ENCODE assay signal across 8 cellular contexts in the genomic region with DNA sequence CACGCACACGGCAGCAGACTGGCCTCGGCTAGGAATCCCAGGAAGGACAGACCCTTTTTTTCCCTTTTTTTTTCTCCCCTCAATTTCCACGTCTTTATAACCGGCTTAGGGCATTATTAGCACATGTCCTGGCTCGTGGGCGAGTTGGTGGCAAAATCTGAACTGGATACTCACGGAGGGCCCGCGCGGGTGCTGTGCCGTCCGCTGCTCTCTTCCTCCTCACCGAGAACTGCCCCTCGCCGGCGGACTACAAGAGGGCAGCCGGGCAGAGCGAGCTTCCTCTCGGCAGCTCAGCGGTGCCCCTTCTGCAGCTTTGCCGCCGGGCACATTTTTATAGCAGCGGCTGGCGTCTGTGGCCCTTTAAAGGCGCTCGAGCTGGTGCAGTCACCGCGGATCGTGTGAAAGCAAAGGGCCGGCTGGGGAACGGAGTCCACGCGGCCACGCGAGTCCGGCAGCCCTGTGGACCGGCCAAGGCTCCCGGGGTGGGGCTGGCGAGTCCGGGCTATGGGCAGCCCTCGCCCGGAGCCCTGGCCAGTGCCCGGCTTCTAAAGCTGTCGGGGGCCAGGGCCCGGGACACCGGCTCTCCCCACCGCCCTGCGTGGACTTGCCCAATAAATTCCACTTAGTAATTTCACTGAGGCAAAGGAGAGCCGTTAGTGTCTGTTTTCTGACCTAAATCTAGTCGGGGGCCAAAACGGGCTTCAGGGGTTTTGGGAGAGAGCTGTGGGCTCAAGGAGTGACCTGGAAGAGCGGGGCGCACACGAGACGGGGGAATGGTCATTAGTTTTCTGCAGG. TPM values are rescaled to one million over a fixed set of nuclear protein-coding genes. Genes with fewer than 3 reads are reported as not detected.
DNase-seq lines count a peak whose midpoint lies in the region; ATAC-seq and TF ChIP-seq lines count a peak whose summit lies in the region.

No MANE protein-coding gene starts in this region.

- TF ChIP-seq CTCF in OCI-LY3 (IDR thresholded peaks at IDR 0.05; ENCODE audit: low read depth, low read length) (no peak), osteoblast (IDR thresholded peaks at IDR 0.05; ENCODE audit: extremely low read depth, low read depth, low read length) (no peak)

- DNase-seq in COLO829 (ENCODE audit: low spot score) = peak; percentile 74
- peak; percentile 76 for DNase-seq in HuH-7 (ENCODE audit: low spot score)
- peak; percentile 1 for DNase-seq in amniotic stem cell (lab: John Stamatoyannopoulos, UW)
- DNase-seq in left cardiac atrium = peak; percentile 58
- DNase-seq in osteoblast (ENCODE audit: insufficient read length, low spot score, missing footprints) = peak; percentile 96
- DNase-seq in cerebellar nuclear complex (lab: John Stamatoyannopoulos, UW) = no peak

- H2AFZ ChIP-seq in OCI-LY3 (ENCODE audit: low read depth, low read length) (no peak overlapping the region), osteoblast (ENCODE audit: low read length) (peak overlapping the region; percentile 72)

- no peak overlapping the region for H3K27ac ChIP-seq in OCI-LY3 (ENCODE audit: low read length)
- no peak overlapping the region for H3K27ac ChIP-seq in osteoblast (ENCODE audit: low read depth, low read length)

- H3K9ac ChIP-seq in OCI-LY3 (ENCODE audit: low read length) = peak overlapping the region; percentile 3; the same call in 1 of the 2 replicates

- H3K36me3 ChIP-seq in OCI-LY3 (replicated peaks; ENCODE audit: low read depth, low read length) (no peaks in the 10 kb centered on the region), osteoblast (ENCODE audit: insufficient read depth, low read length) (no peaks in the 10 kb centered on the region)

- no peaks in the 10 kb centered on the region for H3K9me3 ChIP-seq in OCI-LY3 (ENCODE audit: insufficient read depth, low read length)
- H3K9me3 ChIP-seq in osteoblast (ENCODE audit: low read depth, low read length) = no peaks in the 10 kb centered on the region

- H3K27me3 ChIP-seq in OCI-LY3 (ENCODE audit: low read depth, low read length) = peaks cover 27% of the 10 kb centered on the region
- peaks cover 88% of the 10 kb centered on the region for H3K27me3 ChIP-seq in osteoblast (ENCODE audit: insufficient read depth, low read length)

- no peaks in the 10 kb centered on the region for H3K79me2 ChIP-seq in OCI-LY3 (ENCODE audit: low read length)
- H3K79me2 ChIP-seq in osteoblast (ENCODE audit: insufficient read depth, low read length) = no peaks in the 10 kb centered on the region

- H3K4me1 ChIP-seq in OCI-LY3 (ENCODE audit: low read length) (0 out of 2 replicates have a peak, but pooled peaks cover 4% of the 10 kb centered on the region), osteoblast (ENCODE audit: insufficient read depth, low read length) (peaks cover 9% of the 10 kb centered on the region)

- H3K4me3 ChIP-seq in OCI-LY3 (ENCODE audit: low read length) (peak overlapping the region; percentile 76), osteoblast (ENCODE audit: insufficient read depth, low read length) (peak overlapping the region; percentile 68)

- H4K20me1 ChIP-seq in OCI-LY3 (ENCODE audit: insufficient read depth, low read length) = no peaks in the 10 kb centered on the region
- H4K20me1 ChIP-seq in osteoblast (ENCODE audit: insufficient read depth, low read length) = peaks cover 2% of the 10 kb centered on the region

- H3K4me2 ChIP-seq in OCI-LY3 (ENCODE audit: low read length) = peak overlapping the region; percentile 84
- H3K4me2 ChIP-seq in osteoblast (ENCODE audit: insufficient read depth, low read length) = peak overlapping the region; percentile 59

- ATAC-seq in GM19463 (IDR thresholded peaks at IDR 0.05; ENCODE audit: unreplicated experiment) = peak; percentile 63
- ATAC-seq in left cardiac atrium = peak; percentile 74 to 85

- intact Hi-C loops in left cardiac atrium (cut with DNase I) = no loop called here

RNA-seq across cellular contexts. Expression of a gene that starts 1.3 kb away (rescaled TPM):
- total RNA-seq in left cardiac atrium = 1 to 10 TPM in 1 of 2 donors, under 1 TPM in 1; 0.94 to 1.7 TPM
- not detected in 2 replicates for total RNA-seq in osteoblast

RNA-seq across cellular contexts. Expression of a gene that starts 30.0 kb away (rescaled TPM):
- total RNA-seq in left cardiac atrium (100 to 1,000 TPM; 423 to 527 TPM), osteoblast (487 and 926 TPM in 2 replicates)

Comparison
In these comparisons a context has a peak if more than half of its experiments do, and no peak if none do; other contexts are left out.
1. DNase-seq: peak in COLO829 (single experiment), HuH-7 (single experiment), amniotic stem cell (single experiment), left cardiac atrium (single experiment) and osteoblast (single experiment); none in cerebellar nuclear complex (0 of 2).